8 cellular contexts compared by ENCODE assay signal in genomic region chr7:87599336-87599735, GRCh38. TPM values are rescaled to one million over a fixed set of nuclear protein-coding genes. Genes with fewer than 3 reads are reported as not detected.
DNase-seq lines count a peak whose midpoint lies in the region; ATAC-seq lines count a peak whose summit lies in the region.

No MANE protein-coding gene starts in this region.

- intact Hi-C loops in left ventricle myocardium superior (cut with micrococcal nuclease): no loop called here

- H3K4me1 Mint-ChIP-seq in stimulated activated effector memory CD8-positive, alpha-beta T cell treated with anti-CD3 and anti-CD28 coated beads, Interleukin-12 subunit alpha, Interleukin-12 subunit beta, amount 100 ng/mL, for 72 hours: peaks cover 20% of the 10 kb centered on the region

- ATAC-seq in GM21367 (IDR thresholded peaks at IDR 0.05; ENCODE audit: unreplicated experiment) (peak; percentile 96), HG03521 (IDR thresholded peaks at IDR 0.05; ENCODE audit: unreplicated experiment) (peak; percentile 95), left ventricle myocardium superior (no peak)
- ATAC-seq in stimulated activated effector memory CD8-positive, alpha-beta T cell treated with anti-CD3 and anti-CD28 coated beads, Interleukin-12 subunit alpha, Interleukin-12 subunit beta, amount 100 ng/mL, for 72 hours: peak; percentile 75

- H3K9me3 Mint-ChIP-seq in stimulated activated effector memory CD8-positive, alpha-beta T cell treated with anti-CD3 and anti-CD28 coated beads, Interleukin-12 subunit alpha, Interleukin-12 subunit beta, amount 100 ng/mL, for 72 hours: no peaks in the 10 kb centered on the region

- H3K4me3 Mint-ChIP-seq in stimulated activated effector memory CD8-positive, alpha-beta T cell treated with anti-CD3 and anti-CD28 coated beads, Interleukin-12 subunit alpha, Interleukin-12 subunit beta, amount 100 ng/mL, for 72 hours: peak overlapping the region; percentile 70

- H3K36me3 Mint-ChIP-seq in stimulated activated effector memory CD8-positive, alpha-beta T cell treated with anti-CD3 and anti-CD28 coated beads, Interleukin-12 subunit alpha, Interleukin-12 subunit beta, amount 100 ng/mL, for 72 hours: peaks cover 11% of the 10 kb centered on the region

- H3K27ac Mint-ChIP-seq in stimulated activated effector memory CD8-positive, alpha-beta T cell treated with anti-CD3 and anti-CD28 coated beads, Interleukin-12 subunit alpha, Interleukin-12 subunit beta, amount 100 ng/mL, for 72 hours: peak overlapping the region; percentile 67

- DNase-seq in DMS53 (lab: John Stamatoyannopoulos, UW) (peak; percentile 92), glomerular visceral epithelial cell (ENCODE audit: extremely low spot score) (peak; percentile 36), left ventricle myocardium superior (no peak), hypothalamus (lab: John Stamatoyannopoulos, UW) (no peak)
- DNase-seq in activated CD4-positive, alpha-beta T cell treated with anti-CD3 and anti-CD28 coated beads for 4 hours: peak; percentile 17 to 22
- peak; percentile 12 to 61 for DNase-seq in stimulated activated effector memory CD8-positive, alpha-beta T cell treated with anti-CD3 and anti-CD28 coated beads, Interleukin-12 subunit alpha, Interleukin-12 subunit beta, amount 100 ng/mL, for 72 hours (ENCODE audit: low spot score in 2 of 2)

RNA-seq across cellular contexts. Expression of gene ABCB1, which starts 1.3 kb away (rescaled TPM):
- 4.8 TPM for total RNA-seq in left ventricle myocardium superior

RNA-seq across cellular contexts. Expression of gene RUNDC3B, which starts 28.9 kb away (rescaled TPM):
- total RNA-seq in left ventricle myocardium superior: 2.1 TPM

Comparison
In these comparisons a context has a peak if more than half of its experiments do, and no peak if none do; other contexts are left out.
1. DNase-seq: peak in DMS53 (single experiment), activated CD4-positive, alpha-beta T cell treated with anti-CD3 and anti-CD28 coated beads for 4 hours (2 of 2), glomerular visceral epithelial cell (single experiment) and stimulated activated effector memory CD8-positive, alpha-beta T cell treated with anti-CD3 and anti-CD28 coated beads, Interleukin-12 subunit alpha, Interleukin-12 subunit beta, amount 100 ng/mL, for 72 hours (2 of 2); none in left ventricle myocardium superior (single experiment) and hypothalamus (0 of 51).